In genomic region chr19:719081-719512, GRCh38 we compare ENCODE assay signal across 12 cellular contexts. TPM values are rescaled to one million over a fixed set of nuclear protein-coding genes. Genes with fewer than 3 reads are reported as not detected.
DNase-seq lines count a peak whose midpoint lies in the region; ATAC-seq, FAIRE-seq and TF ChIP-seq lines count a peak whose summit lies in the region.
"Had no signal": no experiment of that assay in that cellular context is flagged by ENCODE, and none has a peak within 500 bp of the region (broad histone marks: within the 10 kb centered on the region; RNA-seq: fewer than 3 reads in every experiment).

No MANE protein-coding gene starts in this region.

- H3K36me3 ChIP-seq in body of pancreas (replicated peaks in 1 of 2; ENCODE audit: insufficient read depth in 1 of 2, low read depth in 2 of 2) = no peaks in the 10 kb centered on the region

- DNase-seq in CD1c-positive myeloid dendritic cell (ENCODE audit: extremely low spot score) (peak; percentile 17), body of pancreas (peak in 3 of 4 donors; percentile 34 to 41 (median 37)), hypothalamus (lab: John Stamatoyannopoulos, UW) (peak in 34 of 51 donors; percentile 14 to 81 (median 61)), sciatic nerve (ENCODE audit: low spot score) (peak; percentile 84), NCI-H1694 (lab: John Stamatoyannopoulos, UW) (no peak), urothelium cell line (ENCODE audit: low spot score) (no peak)
- DNase-seq: activated T-cell treated with anti-CD3 and anti-CD28 coated beads, Interleukin-2, amount 50 U/mL, for 24 hours; CD8-positive, alpha-beta memory T cell; stimulated activated CD4-positive, alpha-beta T cell treated with anti-CD3 and anti-CD28 coated beads, Interleukin-12 subunit alpha, Interleukin-12 subunit beta, amount 100 ng/mL, for 4 hours had no signal

- intact Hi-C loops in body of pancreas (cut with DNase I) (no loop called here), sciatic nerve (cut with DNase I) (no loop called here)

- peak overlapping the region in 1 of 4 donors; percentile 21 for H3K27ac ChIP-seq in body of pancreas

- ATAC-seq in body of pancreas (peak; percentile 33), sciatic nerve (peak; percentile 88), HG02798 (IDR thresholded peaks at IDR 0.05; ENCODE audit: poor library complexity, unreplicated experiment) (no peak), GM21723 (IDR thresholded peaks at IDR 0.05; ENCODE audit: unreplicated experiment) (no peak)

- 8% methylated on average over 45 of the region's 49 CpGs; no CpG with 5 or more reads in 1 of the 2 donors for WGBS in body of pancreas, 2 donors

- H3K4me1 ChIP-seq in body of pancreas = peaks cover 11% of the 10 kb centered on the region

- H3K9me3 ChIP-seq in body of pancreas = peaks cover 0 to 6% (median 0%) of the 10 kb centered on the region in 3 donors

- FAIRE-seq in urothelium cell line (lab: Jason Lieb, UNC) = no peak

- H3K27me3 ChIP-seq in body of pancreas = peaks cover 0 to 6% of the 10 kb centered on the region in 2 donors

- no peak for TF ChIP-seq CTCF in body of pancreas (IDR thresholded peaks at IDR 0.05)

- H3K4me3 ChIP-seq in body of pancreas = no peak overlapping the region

- TF ChIP-seq POLR2A in body of pancreas (IDR thresholded peaks at IDR 0.05) = no peak

RNA-seq across cellular contexts. Expression of gene PALM, which starts 10.4 kb away (rescaled TPM):
- total RNA-seq in body of pancreas (10 to 100 TPM; 14.8 to 32.6 TPM), sciatic nerve (130 TPM)
- total RNA-seq: CD8-positive, alpha-beta memory T cell had no signal

RNA-seq across cellular contexts. Expression of gene PRSS57, which starts 23.8 kb away (rescaled TPM):
- not detected for total RNA-seq in body of pancreas
- not detected for total RNA-seq in sciatic nerve
- total RNA-seq: CD8-positive, alpha-beta memory T cell; dermis microvascular lymphatic vessel endothelial cell had no signal

RNA-seq across cellular contexts. Expression of gene MISP, which starts 31.8 kb away (rescaled TPM):
- 1 to 10 TPM in 1 of 2 donors, under 1 TPM in 1; 0.99 to 3.4 TPM for total RNA-seq in body of pancreas
- 0.45 TPM for total RNA-seq in sciatic nerve
- total RNA-seq: CD8-positive, alpha-beta memory T cell; dermis microvascular lymphatic vessel endothelial cell had no signal

RNA-seq across cellular contexts. Expression of gene FSTL3, which starts 42.9 kb away (rescaled TPM):
- total RNA-seq in body of pancreas = 100 to 1,000 TPM in 1 of 2 donors, 10 to 100 TPM in 1; 72.4 to 236 TPM
- 108 TPM for total RNA-seq in sciatic nerve

RNA-seq across cellular contexts. Expression of gene RNF126, which starts 56.1 kb away (rescaled TPM):
- total RNA-seq in body of pancreas (10 to 100 TPM; 23.3 to 45.8 TPM), sciatic nerve (33.1 TPM)

Comparison
In these comparisons a context has a peak if more than half of its experiments do, and no peak if none do; other contexts are left out.
1. DNase-seq: peak in CD1c-positive myeloid dendritic cell (single experiment), body of pancreas (3 of 4), hypothalamus (34 of 51) and sciatic nerve (single experiment); none in NCI-H1694 (single experiment) and urothelium cell line (single experiment).
2. ATAC-seq: peak in body of pancreas (single experiment) and sciatic nerve (single experiment); none in HG02798 (single experiment) and GM21723 (single experiment).